Comparison of ENCODE assay signal across 8 cellular contexts in the genomic region with DNA sequence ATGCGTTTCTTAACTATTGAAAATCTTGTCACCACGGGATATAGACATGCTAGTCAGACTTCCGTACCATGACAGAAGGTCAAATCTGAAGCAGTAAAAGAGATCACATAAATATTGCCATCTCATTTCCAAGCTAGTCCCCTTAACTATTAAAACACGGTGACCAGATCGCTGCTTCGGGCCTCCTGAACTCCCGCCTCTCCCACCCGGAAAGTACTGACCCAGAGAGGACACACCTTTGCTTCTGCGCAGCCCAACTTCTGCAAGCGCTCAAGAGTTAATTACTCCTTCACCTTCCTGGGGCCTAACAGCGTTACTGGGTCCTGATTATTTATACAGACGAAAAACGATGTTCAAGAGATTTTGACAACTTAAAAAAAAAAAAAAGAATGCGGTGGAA. TPM values are rescaled to one million over a fixed set of nuclear protein-coding genes. Genes with fewer than 3 reads are reported as not detected.
DNase-seq lines count a peak whose midpoint lies in the region; ATAC-seq, FAIRE-seq and TF ChIP-seq lines count a peak whose summit lies in the region.

No MANE protein-coding gene starts in this region.

- peaks cover 28% of the 10 kb centered on the region for H3K4me1 Mint-ChIP-seq in activated T-helper 1 cell treated with anti-CD3 and anti-CD28 coated beads, Interleukin-12 subunit alpha, Interleukin-12 subunit beta, Interleukin-2, Interleukin-4 antibody, amounts not matched to agents 30 ng/mL and 10 ng/mL and 1 ng/mL, durations not matched to agents 14 hours and 24 hours and 36 hours (ENCODE audit: low read depth)

- H3K27me3 Mint-ChIP-seq in activated T-helper 1 cell treated with anti-CD3 and anti-CD28 coated beads, Interleukin-12 subunit alpha, Interleukin-12 subunit beta, Interleukin-2, Interleukin-4 antibody, amounts not matched to agents 30 ng/mL and 10 ng/mL and 1 ng/mL, durations not matched to agents 14 hours and 24 hours and 36 hours (ENCODE audit: insufficient read depth), result peaks cover 46% of the 10 kb centered on the region

- FAIRE-seq in GM19239 (lab: Jason Lieb, UNC), result no peak

- peaks cover 15 to 65% (median 52%) of the 10 kb centered on the region in 12 donors for H3K4me1 ChIP-seq in heart left ventricle

- no peaks in the 10 kb centered on the region for H3K9me3 ChIP-seq in heart left ventricle

- peak overlapping the region; percentile 86 for H3K4me3 Mint-ChIP-seq in activated T-helper 1 cell treated with anti-CD3 and anti-CD28 coated beads, Interleukin-12 subunit alpha, Interleukin-12 subunit beta, Interleukin-2, Interleukin-4 antibody, amounts not matched to agents 30 ng/mL and 10 ng/mL and 1 ng/mL, durations not matched to agents 14 hours and 24 hours and 36 hours

- peak overlapping the region; percentile 38 to 95 (median 88) for H3K27ac ChIP-seq in heart left ventricle

- peaks cover 15% of the 10 kb centered on the region for H3K36me3 Mint-ChIP-seq in activated T-helper 1 cell treated with anti-CD3 and anti-CD28 coated beads, Interleukin-12 subunit alpha, Interleukin-12 subunit beta, Interleukin-2, Interleukin-4 antibody, amounts not matched to agents 30 ng/mL and 10 ng/mL and 1 ng/mL, durations not matched to agents 14 hours and 24 hours and 36 hours (ENCODE audit: low read depth)

- ATAC-seq in heart left ventricle, result no peak
- no peak for ATAC-seq in left lobe of liver

- H3K9me3 Mint-ChIP-seq in activated T-helper 1 cell treated with anti-CD3 and anti-CD28 coated beads, Interleukin-12 subunit alpha, Interleukin-12 subunit beta, Interleukin-2, Interleukin-4 antibody, amounts not matched to agents 30 ng/mL and 10 ng/mL and 1 ng/mL, durations not matched to agents 14 hours and 24 hours and 36 hours, result no peaks in the 10 kb centered on the region

- peaks cover 0 to 21% (median 11%) of the 10 kb centered on the region in 9 donors for H3K36me3 ChIP-seq in heart left ventricle
- H3K36me3 ChIP-seq in kidney epithelial cell (ENCODE audit: control insufficient read depth, insufficient read depth, low read length), result no peaks in the 10 kb centered on the region

- intact Hi-C loops in heart left ventricle (cut with DNase I) (loop anchor here in 9 of 10 donors (2.0 to 10.0 kb wide), 6 partner anchors 34 to 135 kb away; no protein-coding TSS in a partner anchor), cardiac septum (cut with DNase I) (loop anchor here (5.0 kb wide), 2 partner anchors 40 to 135 kb away; no protein-coding TSS in a partner anchor)
- intact Hi-C loops in activated T-helper 1 cell treated with anti-CD3 and anti-CD28 coated beads, Interleukin-12 subunit alpha, Interleukin-12 subunit beta, Interleukin-2, Interleukin-4 antibody, amounts not matched to agents 30 ng/mL and 10 ng/mL and 1 ng/mL, durations not matched to agents 14 hours and 24 hours and 36 hours (cut with micrococcal nuclease), result no loop called here

- peak overlapping the region; percentile 38 for H3K27ac Mint-ChIP-seq in activated T-helper 1 cell treated with anti-CD3 and anti-CD28 coated beads, Interleukin-12 subunit alpha, Interleukin-12 subunit beta, Interleukin-2, Interleukin-4 antibody, amounts not matched to agents 30 ng/mL and 10 ng/mL and 1 ng/mL, durations not matched to agents 14 hours and 24 hours and 36 hours

- H3K27me3 ChIP-seq in heart left ventricle, result no peaks in the 10 kb centered on the region
- no peaks in the 10 kb centered on the region for H3K27me3 ChIP-seq in kidney epithelial cell (ENCODE audit: control insufficient read depth, insufficient read depth, low read length)

- 4 to 7% (median 7%) methylated on average over 14 of the region's 14 CpGs for whole genome bisulfite sequencing in heart left ventricle, 4 donors

- DNase-seq in heart left ventricle, result no peak
- DNase-seq in cardiac septum (ENCODE audit: low spot score), result no peak
- no peak for DNase-seq in activated T-helper 1 cell treated with anti-CD3 and anti-CD28 coated beads, Interleukin-12 subunit alpha, Interleukin-12 subunit beta, Interleukin-2, Interleukin-4 antibody, amounts not matched to agents 30 ng/mL and 10 ng/mL and 1 ng/mL, durations not matched to agents 14 hours and 24 hours and 36 hours (ENCODE audit: low spot score)
- DNase-seq in kidney epithelial cell (ENCODE audit: low read depth), result no peak
- peak; percentile 73 for DNase-seq in superior temporal gyrus (ENCODE audit: extremely low spot score)
- no peak for DNase-seq in cortex of kidney (lab: John Stamatoyannopoulos, UW)
- DNase-seq in GM19239 (ENCODE audit: insufficient read length, low spot score), result no peak
- DNase-seq in left lobe of liver (ENCODE audit: low spot score), result no peak

- no peak for TF ChIP-seq POLR2A in heart left ventricle (IDR thresholded peaks at IDR 0.05)

- H3K4me3 ChIP-seq in heart left ventricle, result peak overlapping the region; percentile 22 to 78 (median 66)
- peak overlapping the region; percentile 57 for H3K4me3 ChIP-seq in kidney epithelial cell (ENCODE audit: low read depth, low read length)

- no peak for TF ChIP-seq CTCF in heart left ventricle (IDR thresholded peaks at IDR 0.05)
- no peak for TF ChIP-seq CTCF in kidney epithelial cell (IDR thresholded peaks at IDR 0.05; ENCODE audit: insufficient read depth, low read length, poor library complexity, severe bottlenecking)

RNA-seq across cellular contexts. Expression of a gene that starts 0.7 kb away (rescaled TPM):
- total RNA-seq in heart left ventricle (100 to 1,000 TPM in 7 of 9 donors, 10 to 100 TPM in 2; 75.5 to 346 (median 165) TPM), cardiac septum (184 TPM), kidney epithelial cell (63.5 and 65.2 TPM in 2 replicates), left lobe of liver (3.6 TPM)
- 100 to 1,000 TPM in 1 of 2 donors, 10 to 100 TPM in 1; 36.9 to 133 TPM for polyA plus RNA-seq in heart left ventricle
- total RNA-seq in activated T-helper 1 cell treated with anti-CD3 and anti-CD28 coated beads, Interleukin-12 subunit alpha, Interleukin-12 subunit beta, Interleukin-2, Interleukin-4 antibody, amounts not matched to agents 30 ng/mL and 10 ng/mL and 1 ng/mL, durations not matched to agents 14 hours and 24 hours and 36 hours, result 1.4 and 1.5 TPM in 2 replicates

RNA-seq across cellular contexts. Expression of a gene that starts 29.3 kb away (rescaled TPM):
- total RNA-seq in heart left ventricle (10 to 100 TPM; 24.3 to 74.9 (median 61.0) TPM), cardiac septum (60.7 TPM), kidney epithelial cell (65.7 and 73.7 TPM in 2 replicates), left lobe of liver (59.2 TPM)
- polyA plus RNA-seq in heart left ventricle, result 10 to 100 TPM; 31.5 to 94.7 TPM
- 241 and 283 TPM in 2 replicates for total RNA-seq in activated T-helper 1 cell treated with anti-CD3 and anti-CD28 coated beads, Interleukin-12 subunit alpha, Interleukin-12 subunit beta, Interleukin-2, Interleukin-4 antibody, amounts not matched to agents 30 ng/mL and 10 ng/mL and 1 ng/mL, durations not matched to agents 14 hours and 24 hours and 36 hours

Comparison
In these comparisons a context has a peak if more than half of its experiments do, and no peak if none do; other contexts are left out.
1. RNA of a gene that starts 0.7 kb away (total RNA-seq): 184 TPM in cardiac septum (single experiment), 75.5 to 346 TPM in heart left ventricle and 63.5 to 65.2 TPM in kidney epithelial cell; 3.6 TPM in left lobe of liver (single experiment) and 1.4 to 1.5 TPM in activated T-helper 1 cell treated with anti-CD3 and anti-CD28 coated beads, Interleukin-12 subunit alpha, Interleukin-12 subunit beta, Interleukin-2, Interleukin-4 antibody, amounts not matched to agents 30 ng/mL and 10 ng/mL and 1 ng/mL, durations not matched to agents 14 hours and 24 hours and 36 hours; every median in the first group is over 10 times any median in the second.